1 cellular context compared by ENCODE assay signal in the genomic region with DNA sequence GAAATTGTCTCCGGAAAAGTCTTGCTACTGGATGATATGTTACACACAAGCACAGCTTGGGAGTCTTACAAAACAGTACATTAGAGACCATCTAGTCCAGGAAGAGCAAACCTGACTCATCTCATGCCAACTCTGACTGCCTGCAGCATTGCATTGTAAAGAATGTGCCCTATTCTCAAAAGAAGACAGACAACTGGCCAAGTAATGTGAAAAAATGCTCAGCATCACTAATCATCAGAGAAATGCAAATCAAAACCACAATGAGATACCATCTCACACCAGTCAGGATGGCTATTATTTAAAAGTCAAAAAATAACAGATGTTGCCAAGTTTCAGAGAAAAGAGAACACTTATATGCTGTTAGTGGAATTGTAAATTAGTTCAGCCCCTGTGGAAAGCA.
TF ChIP-seq lines count a peak whose summit lies in the region.

No MANE protein-coding gene starts in this region.

TF ChIP-seq in GM12878, 131 proteins besides CTCF, POLR2A, EP300 and RAD21:
- TF ChIP-seq, protein P1, sequence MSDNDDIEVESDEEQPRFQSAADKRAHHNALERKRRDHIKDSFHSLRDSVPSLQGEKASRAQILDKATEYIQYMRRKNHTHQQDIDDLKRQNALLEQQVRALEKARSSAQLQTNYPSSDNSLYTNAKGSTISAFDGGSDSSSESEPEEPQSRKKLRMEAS (IDR thresholded peaks at IDR 0.05; ENCODE audit: low read depth, low read length), result no peak
- TF ChIP-seq SMAD1 (IDR thresholded peaks at IDR 0.05; ENCODE audit: low read depth, partially characterized antibody), result no peak
- TF ChIP-seq, protein P2, sequence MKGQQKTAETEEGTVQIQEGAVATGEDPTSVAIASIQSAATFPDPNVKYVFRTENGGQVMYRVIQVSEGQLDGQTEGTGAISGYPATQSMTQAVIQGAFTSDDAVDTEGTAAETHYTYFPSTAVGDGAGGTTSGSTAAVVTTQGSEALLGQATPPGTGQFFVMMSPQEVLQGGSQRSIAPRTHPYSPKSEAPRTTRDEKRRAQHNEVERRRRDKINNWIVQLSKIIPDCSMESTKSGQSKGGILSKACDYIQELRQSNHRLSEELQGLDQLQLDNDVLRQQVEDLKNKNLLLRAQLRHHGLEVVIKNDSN (IDR thresholded peaks at IDR 0.05; ENCODE audit: borderline replicate concordance, extremely low read length, insufficient read depth, low read depth, low read length), result no peak
- TF ChIP-seq RELA (IDR thresholded peaks at IDR 0.05; ENCODE audit: borderline replicate concordance, partially characterized antibody), result no peak
- no peak for TF ChIP-seq EZH2 (IDR thresholded peaks at IDR 0.05; ENCODE audit: borderline replicate concordance, control insufficient read depth, low read depth, low read length)
- no peak for TF ChIP-seq FOXM1 (IDR thresholded peaks at IDR 0.05; ENCODE audit: low read depth, low read length)
- no peak for TF ChIP-seq SMARCA5 (IDR thresholded peaks at IDR 0.05)
- no peak for TF ChIP-seq HDAC6 (IDR thresholded peaks at IDR 0.05; ENCODE audit: unreplicated experiment)
- no peak for TF ChIP-seq RAD51 (IDR thresholded peaks at IDR 0.05)
- no peak for TF ChIP-seq PAX5 (IDR thresholded peaks at IDR 0.05; ENCODE audit: borderline replicate concordance, low read depth, low read length)
- TF ChIP-seq NBN (IDR thresholded peaks at IDR 0.05), result no peak
- TF ChIP-seq ZNF384 (IDR thresholded peaks at IDR 0.05; ENCODE audit: borderline replicate concordance, low read depth, low read length), result no peak
- no peak for TF ChIP-seq PAX8 (IDR thresholded peaks at IDR 0.05)
- no peak for TF ChIP-seq CBX3 (IDR thresholded peaks at IDR 0.05; ENCODE audit: borderline replicate concordance, low read depth)
- no peak for TF ChIP-seq EGR1 (IDR thresholded peaks at IDR 0.05; ENCODE audit: borderline replicate concordance in 1 of 2, low read depth in 2 of 2, low read length in 2 of 2)
- no peak for TF ChIP-seq SMC3 (IDR thresholded peaks at IDR 0.05; ENCODE audit: borderline replicate concordance, low read length)
- no peak for TF ChIP-seq ESRRA (IDR thresholded peaks at IDR 0.05; ENCODE audit: low read length)
- no peak for TF ChIP-seq BHLHE40 (IDR thresholded peaks at IDR 0.05; ENCODE audit: borderline replicate concordance in 1 of 2, low read depth in 2 of 2, low read length in 1 of 2)
